In the genomic region with DNA sequence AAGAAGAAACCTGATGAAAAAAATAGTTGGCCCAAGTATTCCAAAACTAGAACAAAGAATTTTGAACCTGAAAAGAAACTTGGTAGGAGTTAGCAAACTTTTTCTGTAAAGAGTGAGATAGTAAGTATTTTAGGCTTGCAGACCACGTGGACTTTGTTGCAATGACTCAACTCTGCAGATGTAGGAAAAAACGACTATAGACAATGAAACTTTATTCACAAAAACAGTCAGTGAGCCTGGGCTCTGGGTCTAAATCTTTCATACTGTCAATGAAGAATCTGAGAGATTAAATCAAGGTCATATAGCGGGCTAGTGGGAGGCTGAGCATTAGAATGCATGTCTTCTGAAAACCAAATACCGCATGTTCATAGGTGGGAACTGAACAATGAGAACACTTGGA, we compare ENCODE assay signal across 35 cellular contexts. TPM values are rescaled to one million over a fixed set of nuclear protein-coding genes. Genes with fewer than 3 reads are reported as not detected.
DNase-seq lines count a peak whose midpoint lies in the region; ATAC-seq, FAIRE-seq and TF ChIP-seq lines count a peak whose summit lies in the region.
"Had no signal": no experiment of that assay in that cellular context is flagged by ENCODE, and none has a peak within 500 bp of the region (broad histone marks: within the 10 kb centered on the region; RNA-seq: fewer than 3 reads in every experiment).

No MANE protein-coding gene starts in this region.

- in situ Hi-C loops in HepG2 (cut with HindIII; ENCODE audit: extremely low pct_ligation_motif_present, low pct_unique_long_range_greater_than_20kb) = no loop called here

- H3K4me1 ChIP-seq in HepG2 (ENCODE audit: insufficient read depth, low read length) = peaks cover 48% of the 10 kb centered on the region
- H3K4me1 ChIP-seq in mesendoderm (ENCODE audit: control insufficient read depth, low read depth, low read length) = no peaks in the 10 kb centered on the region
- H3K4me1 ChIP-seq: parathyroid adenoma had no signal

- CTCF ChIA-PET in HepG2 (lab: Yijun Ruan, JAX; ENCODE audit: low intra/inter-chr PET ratio, low total read pairs) = no interaction called here
- CTCF ChIA-PET in HEK293T (lab: Yijun Ruan, JAX) = no interaction called here

- H3K27me3 ChIP-seq in HepG2 (ENCODE audit: control insufficient read depth in 1 of 2, insufficient read depth in 2 of 2, low read length in 2 of 2) (no peaks in the 10 kb centered on the region), mesendoderm (ENCODE audit: insufficient read depth, low read length, poor library complexity) (no peaks in the 10 kb centered on the region)
- H3K27me3 ChIP-seq: body of pancreas, dorsolateral prefrontal cortex, MG63, right lobe of liver, suprapubic skin had no signal

- no peak overlapping the region for H3K56ac ChIP-seq in mesendoderm (ENCODE audit: low read length)

- no peak overlapping the region for H2AK5ac ChIP-seq in mesendoderm (ENCODE audit: low read length)

- H3K27ac Mint-ChIP-seq in stimulated activated naive CD8-positive, alpha-beta T cell treated with anti-CD3 and anti-CD28 coated beads, Interleukin-15, amount 100 ng/mL, for 72 hours = no peak overlapping the region
- H3K27ac Mint-ChIP-seq: activated CD4-positive, alpha-beta T cell treated with anti-CD3 and anti-CD28 coated beads for 36 hours; activated CD8-positive, alpha-beta T cell treated with anti-CD3 and anti-CD28 coated beads, Interleukin-2, amount 10 ng/mL, durations not matched to agents 7 days and 5 days; activated naive CD8-positive, alpha-beta T cell treated with anti-CD3 and anti-CD28 coated beads, Interleukin-2, amount 10 ng/mL, durations not matched to agents 7 days and 5 days; CD8-positive, alpha-beta T cell had no signal

- H2BK5ac ChIP-seq in mesendoderm (ENCODE audit: low read length) = no peak overlapping the region

- H3K23ac ChIP-seq in mesendoderm (ENCODE audit: low read length) = no peak overlapping the region

- FAIRE-seq in HepG2 (lab: Jason Lieb, UNC) = no peak
- FAIRE-seq: endothelial cell of umbilical vein, H54 had no signal

- ATAC-seq in stimulated activated naive CD8-positive, alpha-beta T cell treated with anti-CD3 and anti-CD28 coated beads, Interleukin-15, Interleukin-2, amounts not matched to agents 100 U/mL and 50 U/mL, for 24 hours = peak; percentile 19
- ATAC-seq in stimulated activated naive CD8-positive, alpha-beta T cell treated with anti-CD3 and anti-CD28 coated beads, Interleukin-15, amount 100 ng/mL, for 72 hours = no peak
- ATAC-seq in HepG2 (no peak; the same call in 2 of the 3 replicates), GM18517 (IDR thresholded peaks at IDR 0.05; ENCODE audit: unreplicated experiment) (no peak)
- ATAC-seq: activated CD4-positive, alpha-beta T cell treated with anti-CD3 and anti-CD28 coated beads for 36 hours; activated CD8-positive, alpha-beta T cell treated with anti-CD3 and anti-CD28 coated beads, Interleukin-2, amount 10 ng/mL, durations not matched to agents 7 days and 5 days; body of pancreas; CD8-positive, alpha-beta T cell; K562 had no signal

- peaks cover 85% of the 10 kb centered on the region for H4K20me1 ChIP-seq in HepG2 (ENCODE audit: insufficient read depth, low read length)

- H3K9me3 ChIP-seq in HepG2 (ENCODE audit: low read length) = no peaks in the 10 kb centered on the region
- H3K9me3 ChIP-seq: body of pancreas, MG63, right lobe of liver, suprapubic skin had no signal

- no peak overlapping the region for H4K8ac ChIP-seq in mesendoderm (ENCODE audit: low read depth, low read length)

- H3K4me3 ChIP-seq in HepG2 (replicated peaks in 1 of 3; ENCODE audit: insufficient read depth in 1 of 3, low read depth in 2 of 3, low read length in 3 of 3) (no peak overlapping the region), mesendoderm (ENCODE audit: low read length) (no peak overlapping the region)
- H3K4me3 ChIP-seq: body of pancreas, K562, lung, MG63, right lobe of liver, SK-N-MC, suprapubic skin had no signal

- H3K36me3 ChIP-seq in HepG2 (replicated peaks in 1 of 2; ENCODE audit: control insufficient read depth in 1 of 2, insufficient read depth in 2 of 2, low read length in 2 of 2) (peaks cover 1 to 3% of the 10 kb centered on the region in 2 experiments; a peak in 2 of 5 replicates), mesendoderm (ENCODE audit: control insufficient read depth, insufficient read depth, low read length) (no peaks in the 10 kb centered on the region)
- H3K36me3 ChIP-seq: MG63, right lobe of liver, suprapubic skin had no signal

- H3K4me2 ChIP-seq in HepG2 (ENCODE audit: low read depth, low read length) (no peak overlapping the region), mesendoderm (ENCODE audit: low read length) (no peak overlapping the region)

- no peak overlapping the region for H4K5ac ChIP-seq in mesendoderm (ENCODE audit: low read length)

- H3K27ac ChIP-seq in HepG2 (ENCODE audit: extremely low read length, insufficient read depth, low read length) (peak overlapping the region; percentile 21), mesendoderm (ENCODE audit: low read depth, low read length) (no peak overlapping the region)
- H3K27ac ChIP-seq: 22Rv1, parathyroid adenoma, right lobe of liver, SK-N-MC, suprapubic skin had no signal

- DNase-seq in stimulated activated naive CD8-positive, alpha-beta T cell treated with anti-CD3 and anti-CD28 coated beads, Interleukin-15, Interleukin-2, amounts not matched to agents 100 U/mL and 50 U/mL, for 24 hours = no peak
- DNase-seq in stimulated activated naive CD8-positive, alpha-beta T cell treated with anti-CD3 and anti-CD28 coated beads, Interleukin-15, amount 100 ng/mL, for 72 hours = no peak
- DNase-seq in astrocyte of the hippocampus (ENCODE audit: low read depth, low spot score) (peak; percentile 53), HepG2 (ENCODE audit: low spot score) (peak; percentile 66), NCI-H748 (lab: John Stamatoyannopoulos, UW; ENCODE audit: unreplicated experiment) (no peak), mesendoderm (no peak), HEK293T (ENCODE audit: extremely low spot score) (no peak)
- DNase-seq: activated CD4-positive, alpha-beta T cell treated with anti-CD3 and anti-CD28 coated beads for 36 hours; activated CD8-positive, alpha-beta T cell treated with anti-CD3 and anti-CD28 coated beads, Interleukin-2, amount 10 ng/mL, durations not matched to agents 7 days and 5 days; activated gamma-delta T cell; activated naive CD8-positive, alpha-beta T cell treated with anti-CD3 and anti-CD28 coated beads, Interleukin-2, amount 10 ng/mL, durations not matched to agents 7 days and 5 days; activated T-cell treated with anti-CD3 and anti-CD28 coated beads for 4 hours; AML-193; body of pancreas; CD8-positive, alpha-beta T cell; dorsolateral prefrontal cortex; MG63; NCI-H1417 treated with DMSO at 0.1 percent for 48 hours; NCI-H446; right lobe of liver; stimulated activated CD4-positive, alpha-beta T cell treated with anti-CD3 and anti-CD28 coated beads, Interleukin-12 subunit alpha, Interleukin-12 subunit beta, amount 100 ng/mL, for 4 hours; stimulated activated CD4-positive, alpha-beta T cell treated with anti-CD3 and anti-CD28 coated beads, Interleukin-4, amount 100 ng/mL, for 1 hour; T-helper 2 cell had no signal

- H3K79me2 ChIP-seq in HepG2 (ENCODE audit: insufficient read depth, low read length) (peaks cover 90% of the 10 kb centered on the region), mesendoderm (ENCODE audit: control insufficient read depth, insufficient read depth, low read length) (peaks cover 30% of the 10 kb centered on the region)

- H3K9ac ChIP-seq in HepG2 (ENCODE audit: insufficient read depth, low read depth, low read length) = no peak overlapping the region
- H3K9ac ChIP-seq in mesendoderm (ENCODE audit: low read length) = no peak overlapping the region
- H3K9ac ChIP-seq: parathyroid adenoma had no signal

- no peak overlapping the region for H2AFZ ChIP-seq in HepG2 (ENCODE audit: low read length)
- H2AFZ ChIP-seq: parathyroid adenoma had no signal

- no peak for TF ChIP-seq CTCF in HepG2 (CRISPR knock-in tag; IDR thresholded peaks at IDR 0.05)

- TF ChIP-seq POLR2A in HepG2 (IDR thresholded peaks at IDR 0.05; ENCODE audit: insufficient read depth in 1 of 2, low read depth in 2 of 2, low read length in 2 of 2) = no peak

- no peak overlapping the region for H2BK15ac ChIP-seq in mesendoderm (replicated peaks; ENCODE audit: low read depth)

- TF ChIP-seq RAD21 in HepG2 (CRISPR knock-in tag; IDR thresholded peaks at IDR 0.05) = no peak

- H3K4ac ChIP-seq in mesendoderm (ENCODE audit: low read depth, low read length) = no peak overlapping the region

- no peak overlapping the region for H2BK120ac ChIP-seq in mesendoderm (ENCODE audit: low read depth, low read length)

- TF ChIP-seq EP300 in HepG2 (IDR thresholded peaks at IDR 0.05; ENCODE audit: low read depth in 2 of 2, low read length in 2 of 2) (no peak), HepG2 (CRISPR knock-in tag; IDR thresholded peaks at IDR 0.05; ENCODE audit: borderline replicate concordance) (no peak)

- peaks cover 10% of the 10 kb centered on the region for H3K79me1 ChIP-seq in mesendoderm (ENCODE audit: low read length)

- BruUV-seq in HepG2 (replicated peaks; lab: Mats Ljungman, UMichigan) = no TSS peak

- intact Hi-C loops in HepG2 (cut with micrococcal nuclease; ENCODE audit: unreplicated experiment) = no loop called here

- peaks cover 8% of the 10 kb centered on the region for H3K27me3 Mint-ChIP-seq in stimulated activated naive CD8-positive, alpha-beta T cell treated with anti-CD3 and anti-CD28 coated beads, Interleukin-15, amount 100 ng/mL, for 72 hours

- POLR2A ChIA-PET in HepG2 (lab: Yijun Ruan, JAX) (interaction anchor here (2.3 kb wide), 1 partner anchor 23 kb away, joined by 12 read pairs; the partner anchor contains the start of gene SH3D19), HEK293T (lab: Yijun Ruan, JAX) (no interaction called here)

- no peak overlapping the region for H3K18ac ChIP-seq in mesendoderm (ENCODE audit: low read length)

- no peaks in the 10 kb centered on the region for H3K4me1 Mint-ChIP-seq in stimulated activated naive CD8-positive, alpha-beta T cell treated with anti-CD3 and anti-CD28 coated beads, Interleukin-15, amount 100 ng/mL, for 72 hours
- H3K4me1 Mint-ChIP-seq: activated CD4-positive, alpha-beta T cell treated with anti-CD3 and anti-CD28 coated beads for 36 hours; activated naive CD8-positive, alpha-beta T cell treated with anti-CD3 and anti-CD28 coated beads, Interleukin-2, amount 10 ng/mL, durations not matched to agents 7 days and 5 days had no signal

- WGBS in HepG2 (ENCODE audit: low lambda C conversion rate) = 62% methylated on average over 4 of the region's 4 CpGs
- no CpG with 5 or more reads among the region's 4 CpGs for WGBS in mesendoderm (ENCODE audit: extremely low coverage, insufficient coverage, low lambda C conversion rate)

- peaks cover 4 to 6% of the 10 kb centered on the region in 2 donors for H3K9me3 Mint-ChIP-seq in stimulated activated naive CD8-positive, alpha-beta T cell treated with anti-CD3 and anti-CD28 coated beads, Interleukin-15, amount 100 ng/mL, for 72 hours
- H3K9me3 Mint-ChIP-seq: CD8-positive, alpha-beta T cell had no signal

- no peak overlapping the region for H3K4me3 Mint-ChIP-seq in stimulated activated naive CD8-positive, alpha-beta T cell treated with anti-CD3 and anti-CD28 coated beads, Interleukin-15, amount 100 ng/mL, for 72 hours
- H3K4me3 Mint-ChIP-seq: activated CD4-positive, alpha-beta T cell treated with anti-CD3 and anti-CD28 coated beads for 36 hours; activated CD8-positive, alpha-beta T cell treated with anti-CD3 and anti-CD28 coated beads, Interleukin-2, amount 10 ng/mL, durations not matched to agents 7 days and 5 days; activated naive CD8-positive, alpha-beta T cell treated with anti-CD3 and anti-CD28 coated beads, Interleukin-2, amount 10 ng/mL, durations not matched to agents 7 days and 5 days; CD8-positive, alpha-beta T cell; neural crest cell had no signal

RNA-seq across cellular contexts. Expression of gene SH3D19, which starts 23.0 kb away (rescaled TPM):
- total RNA-seq in HepG2 (2016; rRNA removed; fragmentation: Illumina TruSeq; extraction: Trizol) = 31.2 and 34.4 TPM in 2 replicates
- total RNA-seq in HepG2 (2016; cell fraction: cytosol; rRNA removed; fragmentation: Illumina TruSeq; extraction: Trizol; ENCODE audit: low read depth) = 10.0 and 11.1 TPM in 2 replicates
- total RNA-seq in HepG2 (2016; cell fraction: insoluble cytoplasmic fraction; rRNA removed; fragmentation: Illumina TruSeq; extraction: Trizol) = 29.9 and 30.5 TPM in 2 replicates
- total RNA-seq in HepG2 (2016; cell fraction: membrane; rRNA removed; fragmentation: Illumina TruSeq; extraction: Trizol) = 23.5 and 24.8 TPM in 2 replicates
- 35.1 and 41.5 TPM in 2 replicates for total RNA-seq in HepG2 (2016; cell fraction: nucleus; rRNA removed; fragmentation: Illumina TruSeq; extraction: Trizol)
- 36.4 and 38.0 TPM in 2 replicates for polyA plus RNA-seq in HepG2 (2011; rRNA removed)
- polyA plus RNA-seq in HepG2 (2011; cell fraction: cytosol; rRNA removed) = 16.2 and 23.4 TPM in 2 replicates
- polyA plus RNA-seq in HepG2 (2011; cell fraction: nucleus; rRNA removed) = 45.0 and 62.0 TPM in 2 replicates
- polyA plus RNA-seq in HepG2 (2012) = 51.3 and 74.6 TPM in 2 replicates
- 2.9 and 3.0 TPM in 2 replicates for polyA plus RNA-seq in HepG2 (2016; cell fraction: cytosol; fragmentation: Illumina TruSeq; extraction: Trizol; ENCODE audit: low read depth)
- polyA plus RNA-seq in HepG2 (2016; cell fraction: insoluble cytoplasmic fraction; fragmentation: Illumina TruSeq; extraction: Trizol; ENCODE audit: low read depth) = 35.7 and 40.1 TPM in 2 replicates
- 11.6 and 12.8 TPM in 2 replicates for polyA plus RNA-seq in HepG2 (2016; cell fraction: membrane; fragmentation: Illumina TruSeq; extraction: Trizol; ENCODE audit: low read depth)
- 49.0 and 51.0 TPM in 2 replicates for polyA plus RNA-seq in HepG2 (2016; cell fraction: nucleus; fragmentation: Illumina TruSeq; extraction: Trizol; ENCODE audit: insufficient read depth, low read depth)
- 14.5 and 52.0 TPM in 2 replicates for polyA minus RNA-seq in HepG2 (2011; rRNA and poly(A)+ RNA removed; ENCODE audit: low replicate concordance)
- 39.4 and 42.6 TPM in 2 replicates for polyA minus RNA-seq in HepG2 (2011; cell fraction: cytosol; rRNA and poly(A)+ RNA removed)
- polyA minus RNA-seq in HepG2 (2011; cell fraction: nucleus; rRNA and poly(A)+ RNA removed) = 112 and 125 TPM in 2 replicates
- 31.1 TPM for polyA plus RNA-seq in mesendoderm (2013, experiment 1 of 2)
- polyA plus RNA-seq in mesendoderm (2013, experiment 2 of 2) = 32.5 TPM
- total RNA-seq: activated CD4-positive, alpha-beta T cell treated with anti-CD3 and anti-CD28 coated beads for 36 hours; activated CD8-positive, alpha-beta T cell treated with anti-CD3 and anti-CD28 coated beads, Interleukin-2, amount 10 ng/mL, durations not matched to agents 7 days and 5 days; activated naive CD8-positive, alpha-beta T cell treated with anti-CD3 and anti-CD28 coated beads, Interleukin-2, amount 10 ng/mL, durations not matched to agents 7 days and 5 days; OCI-LY7 had no signal

RNA-seq across cellular contexts. Expression of gene PRSS48, which starts 25.5 kb away (rescaled TPM):
- not detected in 2 replicates for total RNA-seq in HepG2 (2016; rRNA removed; fragmentation: Illumina TruSeq; extraction: Trizol)
- not detected in 2 replicates for total RNA-seq in HepG2 (2016; cell fraction: cytosol; rRNA removed; fragmentation: Illumina TruSeq; extraction: Trizol; ENCODE audit: low read depth)
- total RNA-seq in HepG2 (2016; cell fraction: insoluble cytoplasmic fraction; rRNA removed; fragmentation: Illumina TruSeq; extraction: Trizol) = not detected in 2 replicates
- total RNA-seq in HepG2 (2016; cell fraction: membrane; rRNA removed; fragmentation: Illumina TruSeq; extraction: Trizol) = not detected in 2 replicates
- total RNA-seq in HepG2 (2016; cell fraction: nucleus; rRNA removed; fragmentation: Illumina TruSeq; extraction: Trizol) = not detected in 2 replicates
- polyA plus RNA-seq in HepG2 (2011; rRNA removed) = not detected in 2 replicates
- not detected in 2 replicates for polyA plus RNA-seq in HepG2 (2011; cell fraction: cytosol; rRNA removed)
- polyA plus RNA-seq in HepG2 (2011; cell fraction: nucleus; rRNA removed) = not detected in 2 replicates
- polyA plus RNA-seq in HepG2 (2012) = 0.34 TPM in 1 of 2 replicates, not detected in the other
- not detected in 2 replicates for polyA plus RNA-seq in HepG2 (2016; cell fraction: cytosol; fragmentation: Illumina TruSeq; extraction: Trizol; ENCODE audit: low read depth)
- polyA plus RNA-seq in HepG2 (2016; cell fraction: insoluble cytoplasmic fraction; fragmentation: Illumina TruSeq; extraction: Trizol; ENCODE audit: low read depth) = not detected in 2 replicates
- polyA plus RNA-seq in HepG2 (2016; cell fraction: membrane; fragmentation: Illumina TruSeq; extraction: Trizol; ENCODE audit: low read depth) = not detected in 2 replicates
- polyA plus RNA-seq in HepG2 (2016; cell fraction: nucleus; fragmentation: Illumina TruSeq; extraction: Trizol; ENCODE audit: insufficient read depth, low read depth) = not detected in 2 replicates
- not detected in 2 replicates for polyA minus RNA-seq in HepG2 (2011; rRNA and poly(A)+ RNA removed; ENCODE audit: low replicate concordance)
- not detected in 2 replicates for polyA minus RNA-seq in HepG2 (2011; cell fraction: cytosol; rRNA and poly(A)+ RNA removed)
- not detected in 2 replicates for polyA minus RNA-seq in HepG2 (2011; cell fraction: nucleus; rRNA and poly(A)+ RNA removed)
- polyA plus RNA-seq in mesendoderm (2013, experiment 1 of 2) = not detected
- not detected for polyA plus RNA-seq in mesendoderm (2013, experiment 2 of 2)
- total RNA-seq: activated CD4-positive, alpha-beta T cell treated with anti-CD3 and anti-CD28 coated beads for 36 hours; activated CD8-positive, alpha-beta T cell treated with anti-CD3 and anti-CD28 coated beads, Interleukin-2, amount 10 ng/mL, durations not matched to agents 7 days and 5 days; activated naive CD8-positive, alpha-beta T cell treated with anti-CD3 and anti-CD28 coated beads, Interleukin-2, amount 10 ng/mL, durations not matched to agents 7 days and 5 days; body of pancreas; CD8-positive, alpha-beta T cell; endothelial cell of umbilical vein; K562; lung; neural crest cell; OCI-LY7; right lobe of liver; suprapubic skin; urinary bladder had no signal
- polyA plus RNA-seq: endothelial cell of umbilical vein, K562, lung, urinary bladder had no signal

Comparison
In these comparisons a context has a peak if more than half of its experiments do, and no peak if none do; other contexts are left out.
1. DNase-seq: peak in astrocyte of the hippocampus (single experiment) and HepG2 (single experiment); none in stimulated activated naive CD8-positive, alpha-beta T cell treated with anti-CD3 and anti-CD28 coated beads, Interleukin-15, Interleukin-2, amounts not matched to agents 100 U/mL and 50 U/mL, for 24 hours (single experiment), stimulated activated naive CD8-positive, alpha-beta T cell treated with anti-CD3 and anti-CD28 coated beads, Interleukin-15, amount 100 ng/mL, for 72 hours (0 of 2), NCI-H748 (single experiment), mesendoderm (single experiment) and HEK293T (single experiment).